Comparison of ENCODE assay signal across 1 cellular context in the genomic region with DNA sequence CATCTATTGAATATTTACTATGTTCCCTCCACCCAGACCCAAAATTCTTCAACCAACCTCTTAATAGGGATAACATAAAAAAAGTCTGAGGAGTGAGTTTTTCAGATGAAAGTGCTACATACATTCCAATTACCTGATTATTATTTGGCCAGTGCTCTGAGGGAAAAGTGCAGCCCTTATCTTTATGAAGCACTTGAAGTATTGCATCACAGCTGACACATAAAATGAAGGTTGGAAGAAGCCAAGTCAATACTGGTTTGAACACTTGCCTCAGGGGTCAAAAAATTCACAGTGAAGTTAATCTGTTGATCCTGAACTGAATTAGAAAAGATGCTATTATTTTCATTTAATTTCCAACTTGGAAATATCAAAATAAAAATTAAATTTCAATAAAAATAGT.
A peak's percentile ranks its signal among the peaks of the same experiment; 100 is the strongest.
TF ChIP-seq lines count a peak whose summit lies in the region.

No MANE protein-coding gene starts in this region.

TF ChIP-seq in HEK293, 187 proteins besides CTCF, POLR2A, EP300 and RAD21 (continued from another document and continues in another):
- TF ChIP-seq ZNF202 (tag by site-specific recombination; IDR thresholded peaks at IDR 0.05; ENCODE audit: borderline replicate concordance) (no peak), ZNF76 (tag by site-specific recombination; IDR thresholded peaks at IDR 0.05; ENCODE audit: borderline replicate concordance, low read depth) (no peak), ZNF341 (tag by site-specific recombination; IDR thresholded peaks at IDR 0.05; ENCODE audit: low read depth) (no peak), ZBTB17 (tag by site-specific recombination; IDR thresholded peaks at IDR 0.05) (peak; percentile 27; the same call in 1 of the 2 replicates), ZNF555 (tag by site-specific recombination; conservative IDR thresholded peaks at IDR 0.05) (no peak), ZNF362 (tag by site-specific recombination; IDR thresholded peaks at IDR 0.05) (peak; percentile 46; the same call in 1 of the 2 replicates), ZNF16 (tag by site-specific recombination; IDR thresholded peaks at IDR 0.05; ENCODE audit: low read depth) (no peak), ZNF629 (tag by site-specific recombination; IDR thresholded peaks at IDR 0.05) (peak; percentile 88), ZNF239 (tag by site-specific recombination; IDR thresholded peaks at IDR 0.05) (no peak), ZNF302 (tag by site-specific recombination; IDR thresholded peaks at IDR 0.05; ENCODE audit: low read depth) (no peak), ZNF280D (tag by site-specific recombination; IDR thresholded peaks at IDR 0.05) (no peak), ZNF433 (tag by site-specific recombination; IDR thresholded peaks at IDR 0.05; ENCODE audit: low read depth) (no peak), ZNF549 (tag by site-specific recombination; IDR thresholded peaks at IDR 0.05) (no peak), ZNF19 (tag by site-specific recombination; IDR thresholded peaks at IDR 0.05; ENCODE audit: low read depth) (no peak), ZXDB (tag by site-specific recombination; IDR thresholded peaks at IDR 0.05) (peak; percentile 74; the same call in 1 of the 2 replicates), IKZF3 (tag by site-specific recombination; IDR thresholded peaks at IDR 0.05) (peak; percentile 87), ZNF366 (tag by site-specific recombination; conservative IDR thresholded peaks at IDR 0.05) (peak; percentile 41; the same call in 1 of the 2 replicates), ZSCAN4 (tag by site-specific recombination; IDR thresholded peaks at IDR 0.05) (no peak), SETDB1 (IDR thresholded peaks at IDR 0.05; ENCODE audit: insufficient read length, low read length) (no peak), ZNF214 (tag by site-specific recombination; IDR thresholded peaks at IDR 0.05; ENCODE audit: borderline replicate concordance) (no peak), REST (tag by site-specific recombination; IDR thresholded peaks at IDR 0.05) (0 out of 2 replicates have a peak, but pooled peaks have one; percentile 41), ZNF140 (tag by site-specific recombination; IDR thresholded peaks at IDR 0.05) (no peak), ZNF664 (tag by site-specific recombination; IDR thresholded peaks at IDR 0.05) (no peak), ZNF223 (tag by site-specific recombination; IDR thresholded peaks at IDR 0.05) (no peak), SALL2 (tag by site-specific recombination; IDR thresholded peaks at IDR 0.05; ENCODE audit: borderline replicate concordance) (no peak), HIC1 (tag by site-specific recombination; IDR thresholded peaks at IDR 0.05) (no peak), BCL11B (tag by site-specific recombination; IDR thresholded peaks at IDR 0.05; ENCODE audit: low read depth) (no peak), ZSCAN18 (tag by site-specific recombination; IDR thresholded peaks at IDR 0.05) (no peak), ZSCAN30 (tag by site-specific recombination; IDR thresholded peaks at IDR 0.05) (peak; percentile 70), ZNF335 (tag by site-specific recombination; conservative IDR thresholded peaks at IDR 0.05) (no peak), HOXA7 (CRISPR knock-in tag; IDR thresholded peaks at IDR 0.05; ENCODE audit: borderline replicate concordance) (no peak), KLF10 (tag by site-specific recombination; IDR thresholded peaks at IDR 0.05) (no peak), ZNF488 (tag by site-specific recombination; IDR thresholded peaks at IDR 0.05) (no peak), OVOL3 (tag by site-specific recombination; IDR thresholded peaks at IDR 0.05) (no peak), ZNF416 (tag by site-specific recombination; IDR thresholded peaks at IDR 0.05) (no peak), HOXC10 (CRISPR knock-in tag; IDR thresholded peaks at IDR 0.05) (no peak), ZNF610 (tag by site-specific recombination; IDR thresholded peaks at IDR 0.05; ENCODE audit: borderline replicate concordance) (no peak)
- TF ChIP-seq, protein P1, sequence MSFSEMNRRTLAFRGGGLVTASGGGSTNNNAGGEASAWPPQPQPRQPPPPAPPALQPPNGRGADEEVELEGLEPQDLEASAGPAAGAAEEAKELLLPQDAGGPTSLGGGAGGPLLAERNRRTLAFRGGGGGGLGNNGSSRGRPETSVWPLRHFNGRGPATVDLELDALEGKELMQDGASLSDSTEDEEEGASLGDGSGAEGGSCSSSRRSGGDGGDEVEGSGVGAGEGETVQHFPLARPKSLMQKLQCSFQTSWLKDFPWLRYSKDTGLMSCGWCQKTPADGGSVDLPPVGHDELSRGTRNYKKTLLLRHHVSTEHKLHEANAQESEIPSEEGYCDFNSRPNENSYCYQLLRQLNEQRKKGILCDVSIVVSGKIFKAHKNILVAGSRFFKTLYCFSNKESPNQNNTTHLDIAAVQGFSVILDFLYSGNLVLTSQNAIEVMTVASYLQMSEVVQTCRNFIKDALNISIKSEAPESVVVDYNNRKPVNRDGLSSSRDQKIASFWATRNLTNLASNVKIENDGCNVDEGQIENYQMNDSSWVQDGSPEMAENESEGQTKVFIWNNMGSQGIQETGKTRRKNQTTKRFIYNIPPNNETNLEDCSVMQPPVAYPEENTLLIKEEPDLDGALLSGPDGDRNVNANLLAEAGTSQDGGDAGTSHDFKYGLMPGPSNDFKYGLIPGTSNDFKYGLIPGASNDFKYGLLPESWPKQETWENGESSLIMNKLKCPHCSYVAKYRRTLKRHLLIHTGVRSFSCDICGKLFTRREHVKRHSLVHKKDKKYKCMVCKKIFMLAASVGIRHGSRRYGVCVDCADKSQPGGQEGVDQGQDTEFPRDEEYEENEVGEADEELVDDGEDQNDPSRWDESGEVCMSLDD (tag by site-specific recombination; IDR thresholded peaks at IDR 0.05) = no peak
- TF ChIP-seq, protein P2, sequence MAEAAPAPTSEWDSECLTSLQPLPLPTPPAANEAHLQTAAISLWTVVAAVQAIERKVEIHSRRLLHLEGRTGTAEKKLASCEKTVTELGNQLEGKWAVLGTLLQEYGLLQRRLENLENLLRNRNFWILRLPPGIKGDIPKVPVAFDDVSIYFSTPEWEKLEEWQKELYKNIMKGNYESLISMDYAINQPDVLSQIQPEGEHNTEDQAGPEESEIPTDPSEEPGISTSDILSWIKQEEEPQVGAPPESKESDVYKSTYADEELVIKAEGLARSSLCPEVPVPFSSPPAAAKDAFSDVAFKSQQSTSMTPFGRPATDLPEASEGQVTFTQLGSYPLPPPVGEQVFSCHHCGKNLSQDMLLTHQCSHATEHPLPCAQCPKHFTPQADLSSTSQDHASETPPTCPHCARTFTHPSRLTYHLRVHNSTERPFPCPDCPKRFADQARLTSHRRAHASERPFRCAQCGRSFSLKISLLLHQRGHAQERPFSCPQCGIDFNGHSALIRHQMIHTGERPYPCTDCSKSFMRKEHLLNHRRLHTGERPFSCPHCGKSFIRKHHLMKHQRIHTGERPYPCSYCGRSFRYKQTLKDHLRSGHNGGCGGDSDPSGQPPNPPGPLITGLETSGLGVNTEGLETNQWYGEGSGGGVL (tag by site-specific recombination; IDR thresholded peaks at IDR 0.05) = no peak
